16 cellular contexts compared by ENCODE assay signal in genomic region chr5:177154003-177154643, GRCh38. TPM values are rescaled to one million over a fixed set of nuclear protein-coding genes. Genes with fewer than 3 reads are reported as not detected.
A peak's percentile ranks its signal among the peaks of the same experiment; 100 is the strongest.
DNase-seq lines count a peak whose midpoint lies in the region; ATAC-seq, FAIRE-seq and TF ChIP-seq lines count a peak whose summit lies in the region.
"Had no signal": no experiment of that assay in that cellular context is flagged by ENCODE, and none has a peak within 500 bp of the region (broad histone marks: within the 10 kb centered on the region; RNA-seq: fewer than 3 reads in every experiment).

No MANE protein-coding gene starts in this region.

- no peak overlapping the region for H3K27ac ChIP-seq in astrocyte (ENCODE audit: low read depth, low read length)
- H3K27ac ChIP-seq: skin epidermis had no signal

- H3K4me3 ChIP-seq in astrocyte (ENCODE audit: insufficient read depth, low read depth, low read length), result no peak overlapping the region
- H3K4me3 ChIP-seq: skin epidermis had no signal

- H2AFZ ChIP-seq in astrocyte (ENCODE audit: low read depth, low read length), result no peak overlapping the region

- ATAC-seq in natural killer cell (no peak), memory B cell (ENCODE audit: low read depth) (no peak)
- no peak for ATAC-seq in natural killer cell treated with Interleukin-12 subunit alpha and Interleukin-12 subunit beta and Interleukin-15 and Interleukin-18, amount 100 ng/mL, for 72 hours
- ATAC-seq: activated CD4-positive, alpha-beta T cell treated with anti-CD3 and anti-CD28 coated beads for 36 hours had no signal

- H3K79me2 ChIP-seq in astrocyte (ENCODE audit: insufficient read depth, low read length), result peaks cover 92% of the 10 kb centered on the region

- H3K36me3 ChIP-seq in astrocyte (ENCODE audit: insufficient read depth, low read length), result peaks cover 6% of the 10 kb centered on the region

- H3K4me3 Mint-ChIP-seq in natural killer cell (no peak overlapping the region), astrocyte (ENCODE audit: unreplicated experiment) (no peak overlapping the region), memory B cell (no peak overlapping the region)
- no peak overlapping the region for H3K4me3 Mint-ChIP-seq in natural killer cell treated with Interleukin-12 subunit alpha and Interleukin-12 subunit beta and Interleukin-15 and Interleukin-18, amount 100 ng/mL, for 72 hours
- H3K4me3 Mint-ChIP-seq: activated CD4-positive, alpha-beta T cell treated with anti-CD3 and anti-CD28 coated beads for 36 hours; stimulated activated naive CD8-positive, alpha-beta T cell treated with anti-CD3 and anti-CD28 coated beads, Interleukin-15, Interleukin-2, amounts not matched to agents 100 ng/mL and 50 ng/mL, for 24 hours had no signal

- H3K27ac Mint-ChIP-seq in natural killer cell (peak overlapping the region; percentile 1 to 62), astrocyte (ENCODE audit: unreplicated experiment) (peak overlapping the region; percentile 29), memory B cell (peak overlapping the region; percentile 56)
- no peak overlapping the region for H3K27ac Mint-ChIP-seq in natural killer cell treated with Interleukin-12 subunit alpha and Interleukin-12 subunit beta and Interleukin-15 and Interleukin-18, amount 100 ng/mL, for 72 hours
- H3K27ac Mint-ChIP-seq: activated CD4-positive, alpha-beta T cell treated with anti-CD3 and anti-CD28 coated beads for 36 hours; stimulated activated naive CD8-positive, alpha-beta T cell treated with anti-CD3 and anti-CD28 coated beads, Interleukin-15, Interleukin-2, amounts not matched to agents 100 ng/mL and 50 ng/mL, for 24 hours had no signal

- no peak overlapping the region for H3K9ac ChIP-seq in astrocyte (ENCODE audit: low read length)

- H3K27me3 ChIP-seq in astrocyte (ENCODE audit: insufficient read depth, low read length), result no peaks in the 10 kb centered on the region

- H3K4me2 ChIP-seq in astrocyte (ENCODE audit: low read length), result no peak overlapping the region

- intact Hi-C loops in natural killer cell (cut with micrococcal nuclease), result no loop called here

- TF ChIP-seq CTCF in natural killer cell (IDR thresholded peaks at IDR 0.05) (no peak), astrocyte (IDR thresholded peaks at IDR 0.05; ENCODE audit: insufficient read depth, low read depth, low read length) (no peak)

- H3K4me1 Mint-ChIP-seq in natural killer cell (peaks cover 18 to 19% of the 10 kb centered on the region in 2 donors), astrocyte (ENCODE audit: low read depth, unreplicated experiment) (peaks cover 2% of the 10 kb centered on the region), memory B cell (peaks cover 16% of the 10 kb centered on the region)
- peaks cover 9 to 13% of the 10 kb centered on the region in 2 donors for H3K4me1 Mint-ChIP-seq in natural killer cell treated with Interleukin-12 subunit alpha and Interleukin-12 subunit beta and Interleukin-15 and Interleukin-18, amount 100 ng/mL, for 72 hours (ENCODE audit: low read depth in 2 of 2)

- peaks cover 27% of the 10 kb centered on the region for H4K20me1 ChIP-seq in astrocyte (ENCODE audit: insufficient read depth, low read length)

- no peak for FAIRE-seq in astrocyte (lab: Jason Lieb, UNC)

- no peaks in the 10 kb centered on the region for H3K36me3 Mint-ChIP-seq in natural killer cell
- H3K36me3 Mint-ChIP-seq in natural killer cell treated with Interleukin-12 subunit alpha and Interleukin-12 subunit beta and Interleukin-15 and Interleukin-18, amount 100 ng/mL, for 72 hours, result no peaks in the 10 kb centered on the region
- no peaks in the 10 kb centered on the region for H3K36me3 Mint-ChIP-seq in astrocyte (ENCODE audit: low read depth, unreplicated experiment)
- peaks cover 10% of the 10 kb centered on the region for H3K36me3 Mint-ChIP-seq in memory B cell

- no peak for DNase-seq in natural killer cell
- no peak for DNase-seq in natural killer cell treated with Interleukin-12 subunit alpha and Interleukin-12 subunit beta and Interleukin-15 and Interleukin-18, amount 100 ng/mL, for 72 hours (ENCODE audit: low spot score)
- no peak for DNase-seq in astrocyte (ENCODE audit: low read depth)
- DNase-seq in memory B cell (ENCODE audit: low spot score in 2 of 2), result no peak
- no peak for DNase-seq in COR-L47 (lab: John Stamatoyannopoulos, UW)
- no peak for DNase-seq in C1 segment of cervical spinal cord (lab: John Stamatoyannopoulos, UW)
- DNase-seq in activated CD4-positive, alpha-beta T cell treated with anti-CD3 and anti-CD28 coated beads, Interleukin-2, amount 50 U/mL, for 48 hours, result no peak
- no peak for DNase-seq in NAMALWA (ENCODE audit: low spot score)
- DNase-seq: activated CD4-positive, alpha-beta T cell treated with anti-CD3 and anti-CD28 coated beads for 36 hours; AML-193; MM.1S; NCI-H2029 treated with DMSO at 0.1 percent for 48 hours; NCI-H774; nucleus accumbens had no signal

- H3K4me1 ChIP-seq in astrocyte (ENCODE audit: insufficient read depth, low read length), result peaks cover 3% of the 10 kb centered on the region

- H3K9me3 Mint-ChIP-seq in natural killer cell (no peaks in the 10 kb centered on the region), astrocyte (ENCODE audit: unreplicated experiment) (no peaks in the 10 kb centered on the region), memory B cell (no peaks in the 10 kb centered on the region)
- H3K9me3 Mint-ChIP-seq in natural killer cell treated with Interleukin-12 subunit alpha and Interleukin-12 subunit beta and Interleukin-15 and Interleukin-18, amount 100 ng/mL, for 72 hours, result no peaks in the 10 kb centered on the region
- H3K9me3 Mint-ChIP-seq: stimulated activated naive CD8-positive, alpha-beta T cell treated with anti-CD3 and anti-CD28 coated beads, Interleukin-15, Interleukin-2, amounts not matched to agents 100 ng/mL and 50 ng/mL, for 24 hours had no signal

- no peaks in the 10 kb centered on the region for H3K9me3 ChIP-seq in astrocyte (ENCODE audit: insufficient read depth, low read depth, low read length)

- no peaks in the 10 kb centered on the region for H3K27me3 Mint-ChIP-seq in natural killer cell (ENCODE audit: low read depth in 2 of 2)
- H3K27me3 Mint-ChIP-seq in natural killer cell treated with Interleukin-12 subunit alpha and Interleukin-12 subunit beta and Interleukin-15 and Interleukin-18, amount 100 ng/mL, for 72 hours, result no peaks in the 10 kb centered on the region
- H3K27me3 Mint-ChIP-seq in astrocyte (ENCODE audit: low read depth, unreplicated experiment), result no peaks in the 10 kb centered on the region
- H3K27me3 Mint-ChIP-seq in memory B cell, result no peaks in the 10 kb centered on the region
- H3K27me3 Mint-ChIP-seq: activated CD4-positive, alpha-beta T cell treated with anti-CD3 and anti-CD28 coated beads for 36 hours; stimulated activated naive CD8-positive, alpha-beta T cell treated with anti-CD3 and anti-CD28 coated beads, Interleukin-15, Interleukin-2, amounts not matched to agents 100 ng/mL and 50 ng/mL, for 24 hours had no signal

RNA-seq across cellular contexts. Expression of gene NSD1, which starts 20.6 kb away (rescaled TPM):
- 100 to 1,000 TPM; 117 to 147 (median 143) TPM for total RNA-seq in natural killer cell
- 100 to 1,000 TPM in 1 of 2 donors, 10 to 100 TPM in 1; 96.8 to 166 TPM for total RNA-seq in natural killer cell treated with Interleukin-12 subunit alpha and Interleukin-12 subunit beta and Interleukin-15 and Interleukin-18, amount 100 ng/mL, for 72 hours
- 67.8 and 71.9 TPM in 2 replicates for total RNA-seq in astrocyte

Comparison
In these comparisons a context has a peak if more than half of its experiments do, and no peak if none do; other contexts are left out.
1. H3K27ac Mint-ChIP-seq: peak in natural killer cell (2 of 2), astrocyte (single experiment) and memory B cell (single experiment); none in natural killer cell treated with Interleukin-12 subunit alpha and Interleukin-12 subunit beta and Interleukin-15 and Interleukin-18, amount 100 ng/mL, for 72 hours (0 of 2).